10 cellular contexts compared by ENCODE assay signal in genomic region chr16:73176577-73177013, GRCh38.
A peak's percentile ranks its signal among the peaks of the same experiment; 100 is the strongest.
DNase-seq lines count a peak whose midpoint lies in the region; ATAC-seq, FAIRE-seq and TF ChIP-seq lines count a peak whose summit lies in the region.
"Had no signal": no experiment of that assay in that cellular context is flagged by ENCODE, and none has a peak within 500 bp of the region (broad histone marks: within the 10 kb centered on the region; RNA-seq: fewer than 3 reads in every experiment).

No MANE protein-coding gene starts in this region.

- H3K4me3 ChIP-seq in endodermal cell (ENCODE audit: low read length) (no peak overlapping the region), neural progenitor cell (no peak overlapping the region)
- H3K4me3 ChIP-seq in CD8-positive, alpha-beta T cell (ENCODE audit: low read depth, low read length), result no peak overlapping the region

- H3K9me3 ChIP-seq in endodermal cell (ENCODE audit: control insufficient read depth, low read length), result no peaks in the 10 kb centered on the region
- H3K9me3 ChIP-seq in neural progenitor cell (ENCODE audit: low read depth), result no peaks in the 10 kb centered on the region
- no peaks in the 10 kb centered on the region for H3K9me3 ChIP-seq in CD8-positive, alpha-beta T cell (ENCODE audit: low read length)

- H3K9me3 Mint-ChIP-seq in endodermal cell (no peaks in the 10 kb centered on the region), neural progenitor cell (no peaks in the 10 kb centered on the region)
- H3K9me3 Mint-ChIP-seq in activated CD8-positive, alpha-beta T cell treated with anti-CD3 and anti-CD28 coated beads, Interleukin-2, amount 10 ng/mL, durations not matched to agents 7 days and 5 days (ENCODE audit: insufficient read depth), result no peaks in the 10 kb centered on the region
- H3K9me3 Mint-ChIP-seq in CD8-positive, alpha-beta T cell, result peaks cover 2% of the 10 kb centered on the region

- H3K4me1 ChIP-seq in endodermal cell (ENCODE audit: control insufficient read depth, insufficient read depth, low read length) (no peaks in the 10 kb centered on the region), neural progenitor cell (peaks cover 19% of the 10 kb centered on the region)
- H3K4me1 ChIP-seq in CD8-positive, alpha-beta T cell (ENCODE audit: insufficient read depth, low read length), result no peaks in the 10 kb centered on the region

- no peaks in the 10 kb centered on the region for H3K79me2 ChIP-seq in neural progenitor cell (ENCODE audit: low read depth)

- DNase-seq in D721Med (ENCODE audit: insufficient read length, low spot score), result no peak
- DNase-seq in NCI-H226, result peak; percentile 90
- no peak for DNase-seq in endodermal cell
- DNase-seq in neural progenitor cell (ENCODE audit: low spot score), result peak; percentile 27
- no peak for DNase-seq in activated CD8-positive, alpha-beta T cell treated with anti-CD3 and anti-CD28 coated beads, Interleukin-2, amount 10 ng/mL, durations not matched to agents 7 days and 5 days
- DNase-seq in CD8-positive, alpha-beta T cell, result no peak
- DNase-seq in mesenteric fat pad (ENCODE audit: low spot score), result no peak
- DNase-seq: NCI-H1092 had no signal

- H3K27me3 ChIP-seq in endodermal cell (ENCODE audit: control insufficient read depth, insufficient read depth, low read length, poor library complexity, severe bottlenecking) (peaks cover 25% of the 10 kb centered on the region), neural progenitor cell (no peaks in the 10 kb centered on the region)
- no peaks in the 10 kb centered on the region for H3K27me3 ChIP-seq in CD8-positive, alpha-beta T cell (ENCODE audit: insufficient read depth, low read length)

- peak; percentile 21 for TF ChIP-seq CTCF in D721Med (IDR thresholded peaks at IDR 0.05; ENCODE audit: insufficient read depth, missing control alignments)
- peak; percentile 73 for TF ChIP-seq CTCF in endodermal cell (conservative IDR thresholded peaks at IDR 0.05)
- peak; percentile 56 for TF ChIP-seq CTCF in neural progenitor cell (IDR thresholded peaks at IDR 0.05)
- TF ChIP-seq CTCF in CD8-positive, alpha-beta T cell (IDR thresholded peaks at IDR 0.05), result no peak

- peaks cover 75% of the 10 kb centered on the region for H3K27me3 Mint-ChIP-seq in endodermal cell (ENCODE audit: insufficient read depth)
- peaks cover 8% of the 10 kb centered on the region for H3K27me3 Mint-ChIP-seq in neural progenitor cell (ENCODE audit: insufficient read depth, low read depth)
- H3K27me3 Mint-ChIP-seq in activated CD8-positive, alpha-beta T cell treated with anti-CD3 and anti-CD28 coated beads, Interleukin-2, amount 10 ng/mL, durations not matched to agents 7 days and 5 days (ENCODE audit: low read depth), result no peaks in the 10 kb centered on the region
- no peaks in the 10 kb centered on the region for H3K27me3 Mint-ChIP-seq in CD8-positive, alpha-beta T cell (ENCODE audit: low read depth)

- POLR2A ChIA-PET in activated CD8-positive, alpha-beta T cell treated with anti-CD3 and anti-CD28 coated beads, Interleukin-2, amount 10 ng/mL, durations not matched to agents 7 days and 5 days (lab: Charles Lee), result no interaction called here
- POLR2A ChIA-PET in CD8-positive, alpha-beta T cell (lab: Charles Lee), result no interaction called here

- H3K4me1 Mint-ChIP-seq in endodermal cell (peaks cover 21% of the 10 kb centered on the region), neural progenitor cell (peaks cover 38% of the 10 kb centered on the region)
- H3K4me1 Mint-ChIP-seq in activated CD8-positive, alpha-beta T cell treated with anti-CD3 and anti-CD28 coated beads, Interleukin-2, amount 10 ng/mL, durations not matched to agents 7 days and 5 days (ENCODE audit: low read depth), result no peaks in the 10 kb centered on the region
- no peaks in the 10 kb centered on the region for H3K4me1 Mint-ChIP-seq in CD8-positive, alpha-beta T cell (ENCODE audit: low read depth)

- no peak for FAIRE-seq in D721Med (lab: Jason Lieb, UNC)
- FAIRE-seq: TTC549 had no signal

- no peak overlapping the region for H3K4me2 ChIP-seq in neural progenitor cell

- intact Hi-C loops in CD8-positive, alpha-beta T cell (cut with DNase I, micrococcal nuclease), result no loop called here

- no peaks in the 10 kb centered on the region for H3K36me3 ChIP-seq in endodermal cell (ENCODE audit: control insufficient read depth, insufficient read depth, low read length)
- no peaks in the 10 kb centered on the region for H3K36me3 ChIP-seq in neural progenitor cell
- H3K36me3 ChIP-seq in CD8-positive, alpha-beta T cell (ENCODE audit: insufficient read depth, low read length), result no peaks in the 10 kb centered on the region

- H4K20me1 ChIP-seq in neural progenitor cell (ENCODE audit: low read depth), result no peaks in the 10 kb centered on the region

- H3K9ac ChIP-seq in endodermal cell (ENCODE audit: extremely low read depth, low read length, poor library complexity, severe bottlenecking), result no peak overlapping the region
- H3K9ac ChIP-seq in neural progenitor cell, result no peak overlapping the region

- H3K36me3 Mint-ChIP-seq in endodermal cell (ENCODE audit: low read depth) (no peaks in the 10 kb centered on the region), neural progenitor cell (no peaks in the 10 kb centered on the region)
- H3K36me3 Mint-ChIP-seq in activated CD8-positive, alpha-beta T cell treated with anti-CD3 and anti-CD28 coated beads, Interleukin-2, amount 10 ng/mL, durations not matched to agents 7 days and 5 days (ENCODE audit: low read depth), result no peaks in the 10 kb centered on the region
- H3K36me3 Mint-ChIP-seq in CD8-positive, alpha-beta T cell, result no peaks in the 10 kb centered on the region

- no peak overlapping the region for H2AFZ ChIP-seq in neural progenitor cell (replicated peaks)

- H3K27ac Mint-ChIP-seq in endodermal cell (no peak overlapping the region), neural progenitor cell (no peak overlapping the region)
- H3K27ac Mint-ChIP-seq in activated CD8-positive, alpha-beta T cell treated with anti-CD3 and anti-CD28 coated beads, Interleukin-2, amount 10 ng/mL, durations not matched to agents 7 days and 5 days, result no peak overlapping the region
- no peak overlapping the region for H3K27ac Mint-ChIP-seq in CD8-positive, alpha-beta T cell

- no peaks in the 10 kb centered on the region for H3F3A ChIP-seq in neural progenitor cell (ENCODE audit: low read depth)

- ATAC-seq in activated CD8-positive, alpha-beta T cell treated with anti-CD3 and anti-CD28 coated beads, Interleukin-2, amount 10 ng/mL, durations not matched to agents 7 days and 5 days, result no peak
- no peak for ATAC-seq in CD8-positive, alpha-beta T cell
- ATAC-seq in GM18858 (IDR thresholded peaks at IDR 0.05; ENCODE audit: unreplicated experiment), result no peak

- H3K4me3 Mint-ChIP-seq in endodermal cell, result no peak overlapping the region
- H3K4me3 Mint-ChIP-seq in neural progenitor cell, result no peak overlapping the region
- no peak overlapping the region for H3K4me3 Mint-ChIP-seq in activated CD8-positive, alpha-beta T cell treated with anti-CD3 and anti-CD28 coated beads, Interleukin-2, amount 10 ng/mL, durations not matched to agents 7 days and 5 days
- no peak overlapping the region for H3K4me3 Mint-ChIP-seq in CD8-positive, alpha-beta T cell

- CTCF ChIA-PET in activated CD8-positive, alpha-beta T cell treated with anti-CD3 and anti-CD28 coated beads, Interleukin-2, amount 10 ng/mL, durations not matched to agents 7 days and 5 days (lab: Charles Lee), result no interaction called here
- CTCF ChIA-PET in CD8-positive, alpha-beta T cell (lab: Charles Lee), result interaction anchor here (0.6 kb wide), 1 partner anchor 165 kb away, joined by 3 read pairs; no protein-coding TSS in a partner anchor

- 60 to 100% methylated on average over 1 to 2 of the region's 2 CpGs for WGBS in endodermal cell (ENCODE audit: insufficient coverage in 1 of 2, insufficient read length in 1 of 2), 2 experiments

- H3K27ac ChIP-seq in endodermal cell (ENCODE audit: low read depth, low read length) (no peak overlapping the region), neural progenitor cell (no peak overlapping the region)
- no peak overlapping the region for H3K27ac ChIP-seq in CD8-positive, alpha-beta T cell (ENCODE audit: low read depth, low read length)

Comparison
In these comparisons a context has a peak if more than half of its experiments do, and no peak if none do; other contexts are left out.
1. DNase-seq: peak in NCI-H226 (single experiment) and neural progenitor cell (single experiment); none in D721Med (single experiment), endodermal cell (single experiment), activated CD8-positive, alpha-beta T cell treated with anti-CD3 and anti-CD28 coated beads, Interleukin-2, amount 10 ng/mL, durations not matched to agents 7 days and 5 days (single experiment), CD8-positive, alpha-beta T cell (0 of 7) and mesenteric fat pad (single experiment).